In the genomic region with DNA sequence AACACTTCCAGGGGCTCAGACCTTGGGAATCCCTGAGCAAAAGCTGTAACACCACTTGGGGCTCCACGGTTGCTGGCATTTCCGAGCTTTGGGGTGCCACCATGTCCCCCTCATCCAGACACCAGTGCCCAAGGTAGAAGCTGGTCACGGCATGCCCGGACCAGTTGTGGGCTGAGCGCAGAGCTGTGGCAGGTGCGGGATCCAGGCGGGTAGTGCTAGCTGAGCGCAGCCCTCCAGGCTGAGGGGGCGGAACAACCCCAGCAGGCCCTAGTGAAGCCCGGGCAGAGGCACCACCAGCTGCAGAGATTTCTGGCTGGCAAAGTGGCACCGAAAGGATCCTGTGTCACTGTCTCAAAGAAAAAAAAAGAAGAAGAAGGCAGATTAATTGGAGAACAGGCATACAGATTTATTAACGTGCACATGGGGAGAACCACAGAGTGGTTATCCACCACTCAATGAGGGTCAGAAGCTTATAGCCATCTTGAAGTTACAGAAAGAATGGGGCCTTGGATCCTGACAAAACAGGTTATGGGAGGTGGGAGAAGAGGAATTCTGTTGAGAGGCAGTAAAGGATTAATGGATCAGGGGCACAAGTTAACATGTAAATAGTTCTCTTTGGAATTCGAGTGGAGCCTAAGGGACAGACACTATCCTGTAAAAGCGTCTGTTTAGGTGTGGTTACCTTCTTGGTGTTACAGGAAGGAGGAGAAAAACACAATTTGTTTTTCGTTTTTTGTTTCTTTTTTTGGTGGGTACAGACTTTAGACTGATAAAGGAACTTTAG, we compare ENCODE assay signal across 30 cellular contexts.
"Had no signal": no experiment of that assay in that cellular context is flagged by ENCODE, and none has a peak within 500 bp of the region (broad histone marks: within the 10 kb centered on the region; RNA-seq: fewer than 3 reads in every experiment).

No MANE protein-coding gene starts in this region.

- H3K36me3 ChIP-seq: esophagus muscularis mucosa, heart right ventricle, left ventricle myocardium inferior, pancreas, prostate gland, transverse colon, uterus had no signal

- ATAC-seq: activated CD4-positive, CD25-positive, alpha-beta regulatory T cell treated with anti-CD3 and anti-CD28 coated beads, Interleukin-2, amount 50 U/mL, for 24 hours; foreskin keratinocyte; pancreas; sciatic nerve; stimulated activated naive CD8-positive, alpha-beta T cell treated with anti-CD3 and anti-CD28 coated beads, Interleukin-15, Interleukin-2, amounts not matched to agents 100 U/mL and 50 U/mL, for 24 hours had no signal

- H3K27ac Mint-ChIP-seq: T-helper 1 cell treated with Interleukin-12 subunit alpha and Interleukin-12 subunit beta and Interleukin-4 antibody, amounts not matched to agents 30 μg/mL and 1 μg/mL, for 36 hours had no signal

- FAIRE-seq: islet of Langerhans, pancreas, TTC549 had no signal

- H3K4me3 ChIP-seq: esophagus muscularis mucosa, heart right ventricle, left ventricle myocardium inferior, lung, pancreas, prostate gland, skin epidermis, testis, transverse colon, uterus had no signal

- H3K4me3 Mint-ChIP-seq: T-helper 1 cell treated with Interleukin-12 subunit alpha and Interleukin-12 subunit beta and Interleukin-4 antibody, amounts not matched to agents 30 μg/mL and 1 μg/mL, for 36 hours had no signal

- DNase-seq: activated CD4-positive, alpha-beta T cell treated with anti-CD3 and anti-CD28 coated beads for 48 hours; activated CD4-positive, alpha-beta T cell treated with anti-CD3 and anti-CD28 coated beads, Interleukin-2, amount 50 U/mL, for 48 hours; activated CD8-positive, alpha-beta memory T cell treated with anti-CD3 and anti-CD28 coated beads, Interleukin-2, amount 50 U/mL, for 4 hours; activated gamma-delta T cell treated with Interleukin-2 at 50 U/mL for 16 hours; activated naive CD4-positive, alpha-beta T cell treated with anti-CD3 and anti-CD28 coated beads, Interleukin-2, amount 50 U/mL, for 16 hours; activated T-cell treated with anti-CD3 and anti-CD28 coated beads, Interleukin-2, amount 50 U/mL, for 1 hour; amygdala; caudate nucleus; foreskin keratinocyte; heart right ventricle; left ventricle myocardium inferior; nucleus accumbens; retina; stimulated activated CD4-positive, alpha-beta T cell treated with anti-CD3 and anti-CD28 coated beads, Interleukin-12 subunit alpha, Interleukin-12 subunit beta, amount 100 ng/mL, for 4 hours; stimulated activated CD4-positive, alpha-beta T cell treated with anti-CD3 and anti-CD28 coated beads, Interleukin-4, amount 100 ng/mL, for 1 hour; stimulated activated naive CD8-positive, alpha-beta T cell treated with anti-CD3 and anti-CD28 coated beads, Interleukin-15, Interleukin-2, amounts not matched to agents 100 U/mL and 50 U/mL, for 24 hours; T-helper 9 cell; testis; transverse colon; uterus had no signal

- H3K27me3 ChIP-seq: esophagus muscularis mucosa, foreskin keratinocyte, heart right ventricle, pancreas, testis, transverse colon, uterus had no signal
